In genomic region chr1:185337221-185337620, GRCh38 we compare ENCODE assay signal across 11 cellular contexts. TPM values are rescaled to one million over a fixed set of nuclear protein-coding genes. Genes with fewer than 3 reads are reported as not detected.
DNase-seq lines count a peak whose midpoint lies in the region; ATAC-seq and TF ChIP-seq lines count a peak whose summit lies in the region.
"Had no signal": no experiment of that assay in that cellular context is flagged by ENCODE, and none has a peak within 500 bp of the region (broad histone marks: within the 10 kb centered on the region; RNA-seq: fewer than 3 reads in every experiment).

No MANE protein-coding gene starts in this region.

- intact Hi-C loops in sciatic nerve (cut with DNase I), result no loop called here

- no peak overlapping the region for H3K4me3 Mint-ChIP-seq in GM23338

- no peak overlapping the region for H3K4me2 ChIP-seq in GM23338

- DNase-seq in GDM1 (lab: John Stamatoyannopoulos, UW) (peak; percentile 1), NOMO-1 (lab: John Stamatoyannopoulos, UW; ENCODE audit: unreplicated experiment in 2 of 2) (peak; percentile 29 to 78), dermis blood vessel endothelial cell (peak; percentile 19), sciatic nerve (ENCODE audit: low spot score) (no peak), GM23338 (ENCODE audit: low spot score) (no peak), glomerular visceral epithelial cell (ENCODE audit: extremely low spot score) (no peak)
- DNase-seq: activated naive CD4-positive, alpha-beta T cell treated with anti-CD3 and anti-CD28 coated beads, Interleukin-2, amount 50 U/mL, for 16 hours; Karpas-422; kidney; small intestine had no signal

- H3K9me3 Mint-ChIP-seq in GM23338, result no peaks in the 10 kb centered on the region

- ATAC-seq in sciatic nerve, result peak; percentile 56
- no peak for ATAC-seq in HG02759 (IDR thresholded peaks at IDR 0.05; ENCODE audit: unreplicated experiment)
- no peak for ATAC-seq in GM23338

- no peak overlapping the region for H3K27ac ChIP-seq in GM23338 (ENCODE audit: low read depth)

- no peaks in the 10 kb centered on the region for H3K27me3 Mint-ChIP-seq in GM23338 (ENCODE audit: insufficient read depth, low read depth, poor library complexity)

- no peaks in the 10 kb centered on the region for H4K20me1 ChIP-seq in GM23338 (replicated peaks; ENCODE audit: insufficient read depth)

- H3K27ac Mint-ChIP-seq in GM23338, result no peak overlapping the region

- peaks cover 9% of the 10 kb centered on the region for H3K9me2 ChIP-seq in GM23338 (ENCODE audit: insufficient read depth)

- no peaks in the 10 kb centered on the region for H3F3A ChIP-seq in GM23338 (replicated peaks; ENCODE audit: low read depth)

- no peaks in the 10 kb centered on the region for H3K36me3 ChIP-seq in GM23338 (ENCODE audit: insufficient read depth)

- H3K4me1 ChIP-seq in GM23338 (ENCODE audit: insufficient read depth), result peaks cover 3% of the 10 kb centered on the region; the same call in 1 of the 2 replicates

- no peak overlapping the region for H2AFZ ChIP-seq in GM23338

- H3K27me3 ChIP-seq in GM23338 (ENCODE audit: insufficient read depth), result no peaks in the 10 kb centered on the region

- no peaks in the 10 kb centered on the region for H3K79me2 ChIP-seq in GM23338 (replicated peaks; ENCODE audit: insufficient read depth)

- H3K36me3 Mint-ChIP-seq in GM23338 (ENCODE audit: low read depth), result no peaks in the 10 kb centered on the region

- H3K4me3 ChIP-seq in GM23338, result no peak overlapping the region

- no peak for TF ChIP-seq CTCF in GM23338 (conservative IDR thresholded peaks at IDR 0.05; ENCODE audit: low read depth in 2 of 2)

- peaks cover 11% of the 10 kb centered on the region; the same call in 2 of the 3 replicates for H3K4me1 Mint-ChIP-seq in GM23338

TF ChIP-seq in GM23338, 12 proteins besides CTCF, POLR2A, EP300 and RAD21:
- no peak for TF ChIP-seq EZH2 (IDR thresholded peaks at IDR 0.05; ENCODE audit: low read depth, unreplicated experiment)
- no peak for TF ChIP-seq POLR2AphosphoS5 (IDR thresholded peaks at IDR 0.05; ENCODE audit: low read depth)
- TF ChIP-seq NANOG (IDR thresholded peaks at IDR 0.05; ENCODE audit: borderline replicate concordance), result no peak
- no peak for TF ChIP-seq EZH2phosphoT487 (IDR thresholded peaks at IDR 0.05; ENCODE audit: unreplicated experiment)
- TF ChIP-seq ZNF462 (CRISPR knock-in tag; IDR thresholded peaks at IDR 0.05), result no peak
- TF ChIP-seq, protein P1, sequence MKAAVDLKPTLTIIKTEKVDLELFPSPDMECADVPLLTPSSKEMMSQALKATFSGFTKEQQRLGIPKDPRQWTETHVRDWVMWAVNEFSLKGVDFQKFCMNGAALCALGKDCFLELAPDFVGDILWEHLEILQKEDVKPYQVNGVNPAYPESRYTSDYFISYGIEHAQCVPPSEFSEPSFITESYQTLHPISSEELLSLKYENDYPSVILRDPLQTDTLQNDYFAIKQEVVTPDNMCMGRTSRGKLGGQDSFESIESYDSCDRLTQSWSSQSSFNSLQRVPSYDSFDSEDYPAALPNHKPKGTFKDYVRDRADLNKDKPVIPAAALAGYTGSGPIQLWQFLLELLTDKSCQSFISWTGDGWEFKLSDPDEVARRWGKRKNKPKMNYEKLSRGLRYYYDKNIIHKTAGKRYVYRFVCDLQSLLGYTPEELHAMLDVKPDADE (IDR thresholded peaks at IDR 0.05), result no peak
- TF ChIP-seq ZNF114 (CRISPR knock-in tag; IDR thresholded peaks at IDR 0.05), result no peak
- TF ChIP-seq REST (IDR thresholded peaks at IDR 0.05; ENCODE audit: unreplicated experiment), result no peak
- TF ChIP-seq STAT1 (IDR thresholded peaks at IDR 0.05; ENCODE audit: unreplicated experiment), result no peak
- TF ChIP-seq JUNB (IDR thresholded peaks at IDR 0.05; ENCODE audit: unreplicated experiment), result no peak
- TF ChIP-seq ZNF331 (CRISPR knock-in tag; IDR thresholded peaks at IDR 0.05; ENCODE audit: low read depth), result no peak
- TF ChIP-seq CREB1 (CRISPR knock-in tag; IDR thresholded peaks at IDR 0.05; ENCODE audit: low read depth), result no peak

RNA-seq across cellular contexts. Expression of gene IVNS1ABP, which starts 20.2 kb away (rescaled TPM):
- total RNA-seq in dermis blood vessel endothelial cell (94.5 and 107 TPM in 2 replicates), sciatic nerve (138 TPM)
- total RNA-seq in GM23338 (2014; rRNA removed; shearing (Covaris generic)), result 162 TPM in 2 replicates
- polyA plus RNA-seq in GM23338 (2016; fragmentation: Nextera tagmentation; extraction: Ambion mirVana), result 63.1 and 73.5 TPM in 2 replicates

Comparison
In these comparisons a context has a peak if more than half of its experiments do, and no peak if none do; other contexts are left out.
1. DNase-seq: peak in GDM1 (single experiment), NOMO-1 (2 of 2) and dermis blood vessel endothelial cell (single experiment); none in sciatic nerve (single experiment), GM23338 (single experiment) and glomerular visceral epithelial cell (single experiment).